9 cellular contexts compared by ENCODE assay signal in the genomic region with DNA sequence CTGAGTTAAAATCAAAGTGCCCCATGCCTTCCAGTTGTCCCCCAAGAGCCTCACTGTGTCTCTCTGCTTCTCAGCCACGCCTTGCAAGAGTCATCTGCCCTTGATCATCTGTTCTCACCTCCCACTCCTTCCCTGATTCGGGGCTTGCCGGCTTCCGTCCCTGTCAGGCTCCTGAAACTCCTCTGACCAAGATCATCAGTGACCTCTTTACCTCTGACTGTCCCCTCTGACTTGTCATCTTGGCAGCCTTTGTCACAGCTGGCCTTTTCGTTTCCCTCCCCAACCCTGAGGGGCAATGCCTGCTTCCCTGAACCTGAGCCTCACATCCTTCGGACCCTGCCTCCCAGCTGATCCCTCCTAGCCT.
DNase-seq lines count a peak whose midpoint lies in the region; ATAC-seq and TF ChIP-seq lines count a peak whose summit lies in the region.
"Had no signal": no experiment of that assay in that cellular context is flagged by ENCODE, and none has a peak within 500 bp of the region (broad histone marks: within the 10 kb centered on the region; RNA-seq: fewer than 3 reads in every experiment).

No MANE protein-coding gene starts in this region.

- peaks cover 7% of the 10 kb centered on the region for H3K36me3 Mint-ChIP-seq in T-helper 2 cell treated with Interferon-gamma antibody and Interleukin-4, amounts not matched to agents 5 μg/mL and 100 μg/mL, for 36 hours (ENCODE audit: low read depth)
- no peaks in the 10 kb centered on the region for H3K36me3 Mint-ChIP-seq in nephron progenitor cell (ENCODE audit: low read depth)
- H3K36me3 Mint-ChIP-seq: naive thymus-derived CD4-positive, alpha-beta T cell had no signal

- in situ Hi-C loops in HAP-1 (cut with MboI; ENCODE audit: low sequenced_read_pairs), result no loop called here

- no peak overlapping the region for H3K4me3 Mint-ChIP-seq in T-helper 2 cell treated with Interferon-gamma antibody and Interleukin-4, amounts not matched to agents 5 μg/mL and 100 μg/mL, for 36 hours
- no peak overlapping the region for H3K4me3 Mint-ChIP-seq in nephron progenitor cell

- H3K27me3 ChIP-seq in GM06990 (replicated peaks; ENCODE audit: control insufficient read depth, insufficient read depth, low read length), result no peaks in the 10 kb centered on the region
- no peaks in the 10 kb centered on the region for H3K27me3 ChIP-seq in HAP-1 (ENCODE audit: low read depth)

- H3K9me3 Mint-ChIP-seq in T-helper 2 cell treated with Interferon-gamma antibody and Interleukin-4, amounts not matched to agents 5 μg/mL and 100 μg/mL, for 36 hours, result no peaks in the 10 kb centered on the region
- H3K9me3 Mint-ChIP-seq in nephron progenitor cell, result no peaks in the 10 kb centered on the region

- DNase-seq in GM06990 (ENCODE audit: extremely low read depth, insufficient read length) (peak; percentile 56), nephron progenitor cell (no peak), foreskin melanocyte (no peak), HAP-1 (ENCODE audit: low spot score in 2 of 2) (no peak), NCI-H2196 treated with DMSO at 0.1 percent for 48 hours (lab: John Stamatoyannopoulos, UW; ENCODE audit: unreplicated experiment) (no peak)
- DNase-seq in T-helper 2 cell treated with Interferon-gamma antibody and Interleukin-4, amounts not matched to agents 5 μg/mL and 100 μg/mL, for 36 hours (ENCODE audit: low spot score), result peak; percentile 79

- H3K4me3 ChIP-seq in GM06990 (replicated peaks; ENCODE audit: low read depth, low read length) (no peak overlapping the region), HAP-1 (no peak overlapping the region)

- peaks cover 22% of the 10 kb centered on the region for H3K4me1 Mint-ChIP-seq in T-helper 2 cell treated with Interferon-gamma antibody and Interleukin-4, amounts not matched to agents 5 μg/mL and 100 μg/mL, for 36 hours (ENCODE audit: low read depth)
- H3K4me1 Mint-ChIP-seq in nephron progenitor cell, result no peaks in the 10 kb centered on the region

- no peaks in the 10 kb centered on the region for H3K27me3 Mint-ChIP-seq in T-helper 2 cell treated with Interferon-gamma antibody and Interleukin-4, amounts not matched to agents 5 μg/mL and 100 μg/mL, for 36 hours (ENCODE audit: low read depth)
- H3K27me3 Mint-ChIP-seq in nephron progenitor cell (ENCODE audit: low read depth, poor library complexity), result peaks cover 7% of the 10 kb centered on the region

- H3K9me3 ChIP-seq in HAP-1, result no peaks in the 10 kb centered on the region

- ATAC-seq in GM21423 (IDR thresholded peaks at IDR 0.05; ENCODE audit: unreplicated experiment) (peak; percentile 71), GM18868 (IDR thresholded peaks at IDR 0.05; ENCODE audit: unreplicated experiment) (no peak)
- ATAC-seq: naive thymus-derived CD4-positive, alpha-beta T cell had no signal

- peak overlapping the region; percentile 12 for H3K27ac Mint-ChIP-seq in T-helper 2 cell treated with Interferon-gamma antibody and Interleukin-4, amounts not matched to agents 5 μg/mL and 100 μg/mL, for 36 hours
- H3K27ac Mint-ChIP-seq in nephron progenitor cell, result peak overlapping the region; percentile 4

- H3K36me3 ChIP-seq in GM06990 (ENCODE audit: control insufficient read depth, insufficient read depth, low read length) (no peaks in the 10 kb centered on the region), HAP-1 (replicated peaks) (no peaks in the 10 kb centered on the region)

- TF ChIP-seq CTCF in GM06990 (IDR thresholded peaks at IDR 0.05; ENCODE audit: insufficient read depth, low read length, poor library complexity, severe bottlenecking) (no peak), nephron progenitor cell (IDR thresholded peaks at IDR 0.05) (no peak)

- H3K4me1 ChIP-seq in HAP-1, result peaks cover 13% of the 10 kb centered on the region

Comparison
In these comparisons a context has a peak if more than half of its experiments do, and no peak if none do; other contexts are left out.
1. DNase-seq: peak in GM06990 (single experiment) and T-helper 2 cell treated with Interferon-gamma antibody and Interleukin-4, amounts not matched to agents 5 μg/mL and 100 μg/mL, for 36 hours (single experiment); none in nephron progenitor cell (single experiment), foreskin melanocyte (single experiment), HAP-1 (0 of 2) and NCI-H2196 treated with DMSO at 0.1 percent for 48 hours (single experiment).